ENCODE assay signal across 13 cellular contexts in the genomic region with DNA sequence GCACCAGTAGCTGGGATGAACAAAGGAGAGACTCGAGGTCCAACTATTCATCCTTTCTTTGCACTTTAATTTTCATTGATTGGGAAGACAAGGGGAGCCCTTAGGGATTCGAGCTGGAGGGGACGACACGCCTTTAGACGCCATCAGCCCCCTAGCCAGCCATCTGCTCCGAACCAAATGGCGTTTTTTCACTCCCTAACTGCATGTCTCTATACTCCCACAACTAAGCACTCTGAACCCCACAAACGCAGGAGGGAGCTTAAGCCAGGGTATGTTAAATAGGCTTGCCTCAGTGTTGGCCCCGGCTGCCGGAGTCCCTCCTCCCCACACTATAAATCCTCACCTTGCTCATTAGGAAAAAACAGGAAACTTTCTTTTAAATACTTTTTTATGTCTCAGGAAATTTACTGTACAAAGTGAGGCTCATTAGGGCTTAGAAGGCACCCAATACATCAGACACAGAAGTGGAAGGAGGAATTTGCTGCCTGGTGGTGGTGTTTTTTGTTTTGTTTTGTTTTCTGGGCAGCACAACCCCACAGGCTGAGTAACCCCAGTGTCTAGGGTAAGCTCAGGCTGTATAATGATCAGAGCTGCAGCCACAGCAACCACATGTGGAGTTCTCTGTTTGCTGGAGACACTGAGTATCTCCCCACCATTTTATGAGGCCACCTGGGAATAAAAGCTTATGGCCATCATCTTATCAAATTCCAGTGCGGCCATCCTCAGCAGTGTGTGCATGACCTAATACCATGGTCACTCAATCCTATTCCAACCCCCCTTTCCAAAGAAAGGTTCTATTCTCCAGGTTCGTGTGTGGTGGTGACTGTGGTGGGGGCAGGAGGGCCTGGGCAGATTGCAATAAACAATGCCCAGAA. TPM values are rescaled to one million over a fixed set of nuclear protein-coding genes. Genes with fewer than 3 reads are reported as not detected.
DNase-seq lines count a peak whose midpoint lies in the region; ATAC-seq and TF ChIP-seq lines count a peak whose summit lies in the region.
"Had no signal": no experiment of that assay in that cellular context is flagged by ENCODE, and none has a peak within 500 bp of the region (broad histone marks: within the 10 kb centered on the region; RNA-seq: fewer than 3 reads in every experiment).

No MANE protein-coding gene starts in this region.

- H3K9ac ChIP-seq in endodermal cell (ENCODE audit: extremely low read depth, low read length, poor library complexity, severe bottlenecking) = no peak overlapping the region

- WGBS in endodermal cell (ENCODE audit: insufficient coverage in 1 of 2, insufficient read length in 1 of 2), 2 experiments = 0 to 14% methylated on average over 3 to 12 of the region's 12 CpGs

- ATAC-seq in sciatic nerve = no peak
- no peak for ATAC-seq in HG03196 (IDR thresholded peaks at IDR 0.05; ENCODE audit: unreplicated experiment)

- peak overlapping the region; percentile 97 for H3K27ac ChIP-seq in endodermal cell (ENCODE audit: low read depth, low read length)

- H3K27ac Mint-ChIP-seq in activated CD4-positive, alpha-beta T cell treated with anti-CD3 and anti-CD28 coated beads, Interleukin-2, amount 10 ng/mL, durations not matched to agents 24 days and 14 days = no peak overlapping the region
- no peak overlapping the region for H3K27ac Mint-ChIP-seq in endodermal cell

- peaks cover 62% of the 10 kb centered on the region for H3K27me3 Mint-ChIP-seq in activated CD4-positive, alpha-beta T cell treated with anti-CD3 and anti-CD28 coated beads, Interleukin-2, amount 10 ng/mL, durations not matched to agents 24 days and 14 days
- peaks cover 89% of the 10 kb centered on the region for H3K27me3 Mint-ChIP-seq in endodermal cell (ENCODE audit: insufficient read depth)

- no peaks in the 10 kb centered on the region for H3K9me3 ChIP-seq in endodermal cell (ENCODE audit: control insufficient read depth, low read length)

- H3K27me3 ChIP-seq in endodermal cell (ENCODE audit: control insufficient read depth, insufficient read depth, low read length, poor library complexity, severe bottlenecking) = peaks cover 99% of the 10 kb centered on the region

- intact Hi-C loops in activated CD4-positive, alpha-beta T cell treated with anti-CD3 and anti-CD28 coated beads, Interleukin-2, amount 10 ng/mL, durations not matched to agents 24 days and 14 days (cut with micrococcal nuclease) = loop anchor here (2.0 to 10.0 kb wide), 3 partner anchors 13 to 463 kb away; a partner anchor contains a TSS
- intact Hi-C loops in sciatic nerve (cut with DNase I) = no loop called here

- H3K4me3 ChIP-seq in endodermal cell (ENCODE audit: low read length) = no peak overlapping the region

- H3K4me1 ChIP-seq in endodermal cell (ENCODE audit: control insufficient read depth, insufficient read depth, low read length) = no peaks in the 10 kb centered on the region

- peaks cover 24% of the 10 kb centered on the region for H3K4me1 Mint-ChIP-seq in activated CD4-positive, alpha-beta T cell treated with anti-CD3 and anti-CD28 coated beads, Interleukin-2, amount 10 ng/mL, durations not matched to agents 24 days and 14 days
- H3K4me1 Mint-ChIP-seq in endodermal cell = peaks cover 12% of the 10 kb centered on the region

- DNase-seq in activated CD4-positive, alpha-beta T cell treated with anti-CD3 and anti-CD28 coated beads, Interleukin-2, amount 10 ng/mL, durations not matched to agents 24 days and 14 days = no peak
- no peak for DNase-seq in activated CD4-positive, alpha-beta T cell treated with anti-CD3 and anti-CD28 coated beads for 1 hour
- DNase-seq in NCI-H1930 (lab: John Stamatoyannopoulos, UW) (peak; percentile 9 to 20), endodermal cell (no peak), retina (peak; percentile 65), sciatic nerve (ENCODE audit: low spot score) (no peak), NCI-H1436 treated with DMSO at 0.1 percent for 48 hours (lab: John Stamatoyannopoulos, UW) (no peak)
- DNase-seq: activated CD4-positive, alpha-beta T cell treated with anti-CD3 and anti-CD28 coated beads, Interleukin-2, amount 50 U/mL, for 1 hour; GDM1; NCI-H226; SHP77; stimulated activated naive CD4-positive, alpha-beta T cell treated with Interleukin-2 at 50 U/mL for 16 hours had no signal

- no peak for TF ChIP-seq CTCF in endodermal cell (conservative IDR thresholded peaks at IDR 0.05)

- H3K36me3 ChIP-seq in endodermal cell (ENCODE audit: control insufficient read depth, insufficient read depth, low read length) = no peaks in the 10 kb centered on the region

- peak overlapping the region; percentile 41 for H3K4me3 Mint-ChIP-seq in activated CD4-positive, alpha-beta T cell treated with anti-CD3 and anti-CD28 coated beads, Interleukin-2, amount 10 ng/mL, durations not matched to agents 24 days and 14 days
- peak overlapping the region; percentile 48 for H3K4me3 Mint-ChIP-seq in endodermal cell

- H3K9me3 Mint-ChIP-seq in activated CD4-positive, alpha-beta T cell treated with anti-CD3 and anti-CD28 coated beads, Interleukin-2, amount 10 ng/mL, durations not matched to agents 24 days and 14 days = no peaks in the 10 kb centered on the region
- H3K9me3 Mint-ChIP-seq in endodermal cell = peaks cover 4% of the 10 kb centered on the region

- peaks cover 2% of the 10 kb centered on the region for H3K36me3 Mint-ChIP-seq in activated CD4-positive, alpha-beta T cell treated with anti-CD3 and anti-CD28 coated beads, Interleukin-2, amount 10 ng/mL, durations not matched to agents 24 days and 14 days (ENCODE audit: low read depth)
- no peaks in the 10 kb centered on the region for H3K36me3 Mint-ChIP-seq in endodermal cell (ENCODE audit: low read depth)

RNA-seq across cellular contexts. Expression of a gene that starts 3.2 kb away (rescaled TPM):
- total RNA-seq in activated CD4-positive, alpha-beta T cell treated with anti-CD3 and anti-CD28 coated beads, Interleukin-2, amount 10 ng/mL, durations not matched to agents 24 days and 14 days = 0.17 TPM in 1 of 2 replicates, not detected in the other
- total RNA-seq in endodermal cell (1 to 10 TPM; 3.1 to 3.6 TPM), sciatic nerve (15.4 TPM)
- 79.0 TPM for polyA plus RNA-seq in endodermal cell (2013, experiment 1 of 2)
- 59.5 TPM for polyA plus RNA-seq in endodermal cell (2013, experiment 2 of 2)

RNA-seq across cellular contexts. Expression of a gene that starts 12.4 kb away (rescaled TPM):
- total RNA-seq in activated CD4-positive, alpha-beta T cell treated with anti-CD3 and anti-CD28 coated beads, Interleukin-2, amount 10 ng/mL, durations not matched to agents 24 days and 14 days = 18.7 and 19.3 TPM in 2 replicates
- total RNA-seq in endodermal cell (10 to 100 TPM; 25.7 to 27.5 TPM), sciatic nerve (36.5 TPM)
- 21.6 TPM for polyA plus RNA-seq in endodermal cell (2013, experiment 1 of 2)
- 20.5 TPM for polyA plus RNA-seq in endodermal cell (2013, experiment 2 of 2)

Comparison
In these comparisons a context has a peak if more than half of its experiments do, and no peak if none do; other contexts are left out.
1. DNase-seq: peak in NCI-H1930 (2 of 2) and retina (single experiment); none in activated CD4-positive, alpha-beta T cell treated with anti-CD3 and anti-CD28 coated beads, Interleukin-2, amount 10 ng/mL, durations not matched to agents 24 days and 14 days (single experiment), activated CD4-positive, alpha-beta T cell treated with anti-CD3 and anti-CD28 coated beads for 1 hour (single experiment), endodermal cell (single experiment), sciatic nerve (single experiment) and NCI-H1436 treated with DMSO at 0.1 percent for 48 hours (single experiment).